9 cellular contexts compared by ENCODE assay signal in the genomic region with DNA sequence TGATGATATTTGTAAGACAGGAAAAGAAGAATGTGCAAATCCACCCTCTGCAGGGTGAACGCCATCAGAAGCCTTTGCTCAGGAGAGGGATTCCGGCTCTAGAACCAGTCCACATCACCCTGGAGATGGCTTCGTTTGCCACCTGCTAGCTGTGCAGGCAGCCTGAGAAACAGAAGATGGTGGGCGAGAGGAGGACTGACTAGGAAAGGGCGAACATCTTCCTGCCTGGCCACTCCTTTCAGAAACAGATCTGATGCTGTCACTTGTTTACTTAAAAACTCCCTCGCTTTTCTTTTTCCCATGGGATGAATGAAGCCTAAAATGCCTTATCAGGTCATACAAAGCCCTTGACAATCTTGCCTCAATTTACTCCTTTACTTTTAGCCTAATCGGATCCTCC. TPM values are rescaled to one million over a fixed set of nuclear protein-coding genes. Genes with fewer than 3 reads are reported as not detected.
DNase-seq lines count a peak whose midpoint lies in the region; ATAC-seq lines count a peak whose summit lies in the region.
"Had no signal": no experiment of that assay in that cellular context is flagged by ENCODE, and none has a peak within 500 bp of the region (broad histone marks: within the 10 kb centered on the region; RNA-seq: fewer than 3 reads in every experiment).

No MANE protein-coding gene starts in this region.

- ATAC-seq in central memory CD8-positive, alpha-beta T cell (replicated peaks; ENCODE audit: extremely low read depth, poor library complexity, severe bottlenecking) = no peak

- peak; percentile 11 for DNase-seq in Daoy (ENCODE audit: low read depth)
- DNase-seq in NAMALWA (ENCODE audit: low spot score) = peak; percentile 50
- no peak for DNase-seq in central memory CD8-positive, alpha-beta T cell (ENCODE audit: low spot score in 2 of 2)
- DNase-seq in myocyte (ENCODE audit: low read depth) = peak; percentile 22
- no peak for DNase-seq in central memory CD4-positive, alpha-beta T cell
- DNase-seq in activated CD4-positive, CD25-positive, alpha-beta regulatory T cell treated with anti-CD3 and anti-CD28 coated beads, Interleukin-2, amount 50 U/mL, for 72 hours = no peak
- DNase-seq in DMS153 treated with DMSO at 0.1 percent for 48 hours (lab: John Stamatoyannopoulos, UW; ENCODE audit: unreplicated experiment) = no peak
- no peak for DNase-seq in activated CD8-positive, alpha-beta memory T cell treated with anti-CD3 and anti-CD28 coated beads for 24 hours

- peak overlapping the region; percentile 76 for H3K27ac Mint-ChIP-seq in central memory CD8-positive, alpha-beta T cell (ENCODE audit: low read depth)

- H3K36me3 Mint-ChIP-seq in central memory CD8-positive, alpha-beta T cell (ENCODE audit: insufficient read depth) = peaks cover 15% of the 10 kb centered on the region

- H3K27me3 Mint-ChIP-seq in central memory CD8-positive, alpha-beta T cell = no peaks in the 10 kb centered on the region

- H3K9me3 Mint-ChIP-seq in central memory CD8-positive, alpha-beta T cell = no peaks in the 10 kb centered on the region

- H3K4me1 Mint-ChIP-seq in central memory CD8-positive, alpha-beta T cell = peaks cover 59% of the 10 kb centered on the region

- H3K4me3 Mint-ChIP-seq in central memory CD8-positive, alpha-beta T cell = peak overlapping the region; percentile 90

RNA-seq across cellular contexts. Expression of gene PTPRA, which starts 1.2 kb away (rescaled TPM):
- 11.0 and 12.2 TPM in 2 replicates for total RNA-seq in Daoy (2014; rRNA removed; shearing (Covaris generic))
- total RNA-seq in myocyte = 22.0 and 30.4 TPM in 2 replicates
- 40.8 TPM for polyA plus RNA-seq in myocyte (2012)

RNA-seq across cellular contexts. Expression of gene VPS16, which starts 33.9 kb away (rescaled TPM):
- 29.8 and 30.9 TPM in 2 replicates for total RNA-seq in Daoy (2014; rRNA removed; shearing (Covaris generic))
- 30.1 and 31.3 TPM in 2 replicates for total RNA-seq in myocyte
- polyA plus RNA-seq in myocyte (2012) = 35.2 TPM

RNA-seq across cellular contexts. Expression of gene PCED1A, which starts 34.0 kb away (rescaled TPM):
- 13.9 and 15.9 TPM in 2 replicates for total RNA-seq in Daoy (2014; rRNA removed; shearing (Covaris generic))
- 16.3 and 31.4 TPM in 2 replicates for total RNA-seq in myocyte
- 29.1 TPM for polyA plus RNA-seq in myocyte (2012)

RNA-seq across cellular contexts. Expression of gene TMEM239, which starts 58.3 kb away (rescaled TPM):
- not detected in 2 replicates for total RNA-seq in Daoy (2014; rRNA removed; shearing (Covaris generic))
- total RNA-seq in myocyte = not detected in 2 replicates
- polyA plus RNA-seq in myocyte (2012) = not detected
- total RNA-seq: RPMI7951 had no signal

RNA-seq across cellular contexts. Expression of gene C20orf141, which starts 59.7 kb away (rescaled TPM):
- total RNA-seq in Daoy (2014; rRNA removed; shearing (Covaris generic)) = not detected in 2 replicates
- not detected in 2 replicates for total RNA-seq in myocyte
- polyA plus RNA-seq in myocyte (2012) = not detected
- total RNA-seq: RPMI7951 had no signal

Comparison
In these comparisons a context has a peak if more than half of its experiments do, and no peak if none do; other contexts are left out.
1. DNase-seq: peak in Daoy (single experiment), NAMALWA (single experiment) and myocyte (single experiment); none in central memory CD8-positive, alpha-beta T cell (0 of 2), central memory CD4-positive, alpha-beta T cell (single experiment), activated CD4-positive, CD25-positive, alpha-beta regulatory T cell treated with anti-CD3 and anti-CD28 coated beads, Interleukin-2, amount 50 U/mL, for 72 hours (single experiment), DMS153 treated with DMSO at 0.1 percent for 48 hours (single experiment) and activated CD8-positive, alpha-beta memory T cell treated with anti-CD3 and anti-CD28 coated beads for 24 hours (single experiment).